ENCODE assay signal across 12 cellular contexts in the genomic region with DNA sequence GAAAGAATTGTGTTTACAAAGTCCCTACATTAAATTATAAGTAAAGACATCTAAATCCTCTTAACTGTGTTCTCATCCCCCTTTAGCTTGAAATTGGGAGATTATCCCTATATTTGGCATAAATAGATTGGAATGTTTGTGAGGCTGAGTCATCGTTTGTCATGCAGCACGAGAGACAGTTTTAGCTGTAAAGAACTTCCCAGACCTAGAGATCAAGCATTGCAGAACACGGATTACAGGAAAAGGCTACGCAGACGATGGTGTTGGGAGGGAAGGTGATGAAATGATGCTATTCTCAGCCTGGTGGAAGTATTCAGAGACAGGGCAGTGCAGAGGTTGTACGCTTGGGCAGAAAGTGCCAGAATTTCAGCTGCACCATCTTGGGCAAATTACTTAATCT.
DNase-seq lines count a peak whose midpoint lies in the region; ATAC-seq and TF ChIP-seq lines count a peak whose summit lies in the region.
"Had no signal": no experiment of that assay in that cellular context is flagged by ENCODE, and none has a peak within 500 bp of the region (broad histone marks: within the 10 kb centered on the region; RNA-seq: fewer than 3 reads in every experiment).

No MANE protein-coding gene starts in this region.

- H3K27ac ChIP-seq in angular gyrus (ENCODE audit: low read depth, low read length) (peak overlapping the region; percentile 44), right atrium auricular region (peak overlapping the region; percentile 44 to 76)
- H3K27ac ChIP-seq: BLaER1 had no signal

- H3K27ac Mint-ChIP-seq in activated T-helper 17 cell treated with anti-CD3 and anti-CD28 coated beads, Interleukin-2, amount 50 U/mL, for 72 hours = no peak overlapping the region
- H3K27ac Mint-ChIP-seq: activated naive CD4-positive, alpha-beta T cell treated with anti-CD3 and anti-CD28 coated beads, Interleukin-2, amount 10 ng/mL, durations not matched to agents 7 days and 5 days had no signal

- ATAC-seq in Right ventricle myocardium superior (ENCODE audit: poor library complexity) (peak; percentile 53), GM19351 (IDR thresholded peaks at IDR 0.05; ENCODE audit: unreplicated experiment) (no peak)
- no peak for ATAC-seq in activated T-helper 17 cell treated with anti-CD3 and anti-CD28 coated beads, Interleukin-2, amount 50 U/mL, for 72 hours (replicated peaks)

- H3K27me3 Mint-ChIP-seq in activated T-helper 17 cell treated with anti-CD3 and anti-CD28 coated beads, Interleukin-2, amount 50 U/mL, for 72 hours = peaks cover 6% of the 10 kb centered on the region
- H3K27me3 Mint-ChIP-seq: activated naive CD4-positive, alpha-beta T cell treated with anti-CD3 and anti-CD28 coated beads, Interleukin-2, amount 10 ng/mL, durations not matched to agents 7 days and 5 days had no signal

- DNase-seq in Right ventricle myocardium superior (no peak), cardiac septum (ENCODE audit: low spot score) (no peak), right atrium auricular region (ENCODE audit: low spot score) (no peak), occipital lobe (lab: John Stamatoyannopoulos, UW) (no peak), DMS153 (lab: John Stamatoyannopoulos, UW) (no peak)
- DNase-seq: activated naive CD4-positive, alpha-beta T cell treated with anti-CD3 and anti-CD28 coated beads, Interleukin-2, amount 10 ng/mL, durations not matched to agents 7 days and 5 days; NCI-H1694; T-helper 9 cell had no signal

- H3K9me3 ChIP-seq in right atrium auricular region = no peaks in the 10 kb centered on the region
- H3K9me3 ChIP-seq: BLaER1 had no signal

- peaks cover 7% of the 10 kb centered on the region for H3K36me3 ChIP-seq in right atrium auricular region
- H3K36me3 ChIP-seq: BLaER1 had no signal

- no peak for TF ChIP-seq CTCF in right atrium auricular region (IDR thresholded peaks at IDR 0.05)

- H3K4me3 Mint-ChIP-seq in activated T-helper 17 cell treated with anti-CD3 and anti-CD28 coated beads, Interleukin-2, amount 50 U/mL, for 72 hours = no peak overlapping the region
- H3K4me3 Mint-ChIP-seq: activated naive CD4-positive, alpha-beta T cell treated with anti-CD3 and anti-CD28 coated beads, Interleukin-2, amount 10 ng/mL, durations not matched to agents 7 days and 5 days had no signal

- no peak overlapping the region for H3K4me3 ChIP-seq in right atrium auricular region
- H3K4me3 ChIP-seq: BLaER1 had no signal

- peaks cover 0 to 20% of the 10 kb centered on the region in 2 donors for H3K4me1 ChIP-seq in right atrium auricular region

- no peaks in the 10 kb centered on the region for H3K4me1 Mint-ChIP-seq in activated T-helper 17 cell treated with anti-CD3 and anti-CD28 coated beads, Interleukin-2, amount 50 U/mL, for 72 hours
- H3K4me1 Mint-ChIP-seq: activated naive CD4-positive, alpha-beta T cell treated with anti-CD3 and anti-CD28 coated beads, Interleukin-2, amount 10 ng/mL, durations not matched to agents 7 days and 5 days had no signal

- no peaks in the 10 kb centered on the region for H3K36me3 Mint-ChIP-seq in activated T-helper 17 cell treated with anti-CD3 and anti-CD28 coated beads, Interleukin-2, amount 50 U/mL, for 72 hours (ENCODE audit: low read depth)
- H3K36me3 Mint-ChIP-seq: activated naive CD4-positive, alpha-beta T cell treated with anti-CD3 and anti-CD28 coated beads, Interleukin-2, amount 10 ng/mL, durations not matched to agents 7 days and 5 days had no signal

- H3K9me3 Mint-ChIP-seq in activated T-helper 17 cell treated with anti-CD3 and anti-CD28 coated beads, Interleukin-2, amount 50 U/mL, for 72 hours = no peaks in the 10 kb centered on the region
- H3K9me3 Mint-ChIP-seq: activated naive CD4-positive, alpha-beta T cell treated with anti-CD3 and anti-CD28 coated beads, Interleukin-2, amount 10 ng/mL, durations not matched to agents 7 days and 5 days had no signal

- intact Hi-C loops in Right ventricle myocardium superior (cut with DNase I) = no loop called here
- intact Hi-C loops in cardiac septum (cut with DNase I) = no loop called here

- no peaks in the 10 kb centered on the region for H3K27me3 ChIP-seq in right atrium auricular region
- H3K27me3 ChIP-seq: BLaER1 had no signal
